17 cellular contexts compared by ENCODE assay signal in genomic region chr3:105528956-105529355, GRCh38.
DNase-seq lines count a peak whose midpoint lies in the region; ATAC-seq, FAIRE-seq and TF ChIP-seq lines count a peak whose summit lies in the region.
"Had no signal": no experiment of that assay in that cellular context is flagged by ENCODE, and none has a peak within 500 bp of the region (broad histone marks: within the 10 kb centered on the region; RNA-seq: fewer than 3 reads in every experiment).

No MANE protein-coding gene starts in this region.

- DNase-seq in IMR-90 (no peak), K562 (ENCODE audit: extremely low read depth in 1 of 4, low spot score in 3 of 4) (no peak), kidney (no peak), NCI-H345 (lab: John Stamatoyannopoulos, UW) (no peak)
- no peak for DNase-seq in activated CD8-positive, alpha-beta T cell treated with anti-CD3 and anti-CD28 coated beads, Interleukin-2, amount 10 ng/mL, durations not matched to agents 7 days and 5 days
- DNase-seq: Calu3; CD8-positive, alpha-beta T cell; DMS 273 treated with DMSO at 0.1 percent for 48 hours; DND-41; EL; GOT3; H9; KBM-7 had no signal

- H3K27me3 Mint-ChIP-seq in nephron (ENCODE audit: low read depth), result no peaks in the 10 kb centered on the region
- no peaks in the 10 kb centered on the region for H3K27me3 Mint-ChIP-seq in activated CD8-positive, alpha-beta T cell treated with anti-CD3 and anti-CD28 coated beads, Interleukin-2, amount 10 ng/mL, durations not matched to agents 7 days and 5 days (ENCODE audit: low read depth)
- H3K27me3 Mint-ChIP-seq: B cell had no signal

- no peak overlapping the region for H2BK20ac ChIP-seq in IMR-90 (ENCODE audit: low read depth, low read length)

- H3K9me3 ChIP-seq in IMR-90 (ENCODE audit: control insufficient read depth, insufficient read depth, low read length) (no peaks in the 10 kb centered on the region), K562 (replicated peaks; ENCODE audit: control insufficient read depth, insufficient read depth, low read depth, low read length) (no peaks in the 10 kb centered on the region), kidney (ENCODE audit: control insufficient read depth in 1 of 2, low read length in 2 of 2) (no peaks in the 10 kb centered on the region)
- H3K9me3 ChIP-seq: BLaER1 treated with 17β-estradiol and CSF1 and Interleukin-3, amounts not matched to agents 10 nM and 100 nM had no signal

- no peak overlapping the region for H4K5ac ChIP-seq in IMR-90 (ENCODE audit: low read depth, low read length)

- no peak overlapping the region for H2BK5ac ChIP-seq in IMR-90 (ENCODE audit: low read depth, low read length, poor library complexity, severe bottlenecking)

- POLR2A ChIA-PET in IMR-90 (lab: Charles Lee; ENCODE audit: unreplicated experiment), result no interaction called here
- POLR2A ChIA-PET in K562 (lab: Yijun Ruan, JAX), result interaction anchor here (0.8 kb wide), 1 partner anchor 13 kb away, joined by 3 read pairs; no protein-coding TSS in a partner anchor
- POLR2A ChIA-PET in activated CD8-positive, alpha-beta T cell treated with anti-CD3 and anti-CD28 coated beads, Interleukin-2, amount 10 ng/mL, durations not matched to agents 7 days and 5 days (lab: Charles Lee), result no interaction called here

- H2AFZ ChIP-seq in IMR-90 (replicated peaks; ENCODE audit: low read length, poor library complexity), result no peak overlapping the region
- H2AFZ ChIP-seq in K562 (ENCODE audit: low read depth, low read length), result no peak overlapping the region

- no CpG with 5 or more reads among the region's 2 CpGs for WGBS in IMR-90 (ENCODE audit: extremely low coverage in 2 of 2, insufficient read length in 1 of 2), 2 experiments
- 0% methylated on average over 2 of the region's 2 CpGs for WGBS in K562 (ENCODE audit: insufficient coverage, low coverage, missing lambda C conversion rate)

- H3K36me3 ChIP-seq in IMR-90 (ENCODE audit: control insufficient read depth, insufficient read depth, low read length) (peaks cover 6% of the 10 kb centered on the region), K562 (ENCODE audit: control insufficient read depth, insufficient read depth, low read length) (no peaks in the 10 kb centered on the region), kidney (ENCODE audit: control insufficient read depth in 1 of 2, insufficient read depth in 2 of 2, low read length in 2 of 2) (no peaks in the 10 kb centered on the region)

- no peak for FAIRE-seq in K562 (lab: Jason Lieb, UNC)
- FAIRE-seq in kidney (lab: Jason Lieb, UNC), result no peak
- FAIRE-seq: GM12878 had no signal

- peaks cover 8% of the 10 kb centered on the region for H3K4me1 ChIP-seq in IMR-90 (ENCODE audit: control insufficient read depth, insufficient read depth, low read length)
- H3K4me1 ChIP-seq in K562 (replicated peaks in 1 of 2; ENCODE audit: control insufficient read depth in 2 of 2, insufficient read depth in 2 of 2, low read length in 2 of 2), result no peaks in the 10 kb centered on the region
- H3K4me1 ChIP-seq in kidney (ENCODE audit: control insufficient read depth in 1 of 2, insufficient read depth in 1 of 2, low read depth in 1 of 2, low read length in 2 of 2), result no peaks in the 10 kb centered on the region
- H3K4me1 ChIP-seq: BLaER1 treated with 17β-estradiol and CSF1 and Interleukin-3, amounts not matched to agents 10 nM and 100 nM had no signal

- no peak for TF ChIP-seq EP300 in K562 (IDR thresholded peaks at IDR 0.05; ENCODE audit: low read length)

- TF ChIP-seq POLR2A in IMR-90 (IDR thresholded peaks at IDR 0.05; ENCODE audit: low read depth, low read length), result no peak
- no peak for TF ChIP-seq POLR2A in K562 (conservative IDR thresholded peaks at IDR 0.05)

- H3K4me2 ChIP-seq in IMR-90 (ENCODE audit: low read depth, low read length), result no peak overlapping the region
- no peak overlapping the region for H3K4me2 ChIP-seq in K562 (ENCODE audit: insufficient read depth, low read length)
- H3K4me2 ChIP-seq: BLaER1 treated with 17β-estradiol and CSF1 and Interleukin-3, amounts not matched to agents 10 nM and 100 nM had no signal

- CTCF ChIA-PET in IMR-90 (lab: Yijun Ruan, JAX), result interaction anchor here (1.2 kb wide), 1 partner anchor 12 kb away, joined by 4 read pairs; no protein-coding TSS in a partner anchor
- CTCF ChIA-PET in K562 (lab: Yijun Ruan, JAX; ENCODE audit: low intra/inter-chr PET ratio), result no interaction called here
- CTCF ChIA-PET in activated CD8-positive, alpha-beta T cell treated with anti-CD3 and anti-CD28 coated beads, Interleukin-2, amount 10 ng/mL, durations not matched to agents 7 days and 5 days (lab: Charles Lee), result no interaction called here

- in situ Hi-C loops in IMR-90 (cut with MboI; ENCODE audit: low sequenced_read_pairs), result loop anchor here (25.0 kb wide), 1 partner anchor 917 kb away; no protein-coding TSS in a partner anchor
- in situ Hi-C loops in K562 (cut with MboI), result no loop called here

- H3K23ac ChIP-seq in IMR-90 (ENCODE audit: low read depth, low read length), result no peak overlapping the region; the same call in 1 of the 2 replicates

- H3K4me3 Mint-ChIP-seq in nephron, result no peak overlapping the region
- H3K4me3 Mint-ChIP-seq in activated CD8-positive, alpha-beta T cell treated with anti-CD3 and anti-CD28 coated beads, Interleukin-2, amount 10 ng/mL, durations not matched to agents 7 days and 5 days, result no peak overlapping the region
- H3K4me3 Mint-ChIP-seq: B cell; CD8-positive, alpha-beta T cell; H9 had no signal

- H3K9me3 Mint-ChIP-seq in nephron, result no peaks in the 10 kb centered on the region
- H3K9me3 Mint-ChIP-seq in activated CD8-positive, alpha-beta T cell treated with anti-CD3 and anti-CD28 coated beads, Interleukin-2, amount 10 ng/mL, durations not matched to agents 7 days and 5 days (ENCODE audit: insufficient read depth), result no peaks in the 10 kb centered on the region
- H3K9me3 Mint-ChIP-seq: CD8-positive, alpha-beta T cell; H9 had no signal

- peaks cover 9% of the 10 kb centered on the region for H3K4me1 Mint-ChIP-seq in nephron
- H3K4me1 Mint-ChIP-seq in activated CD8-positive, alpha-beta T cell treated with anti-CD3 and anti-CD28 coated beads, Interleukin-2, amount 10 ng/mL, durations not matched to agents 7 days and 5 days (ENCODE audit: low read depth), result no peaks in the 10 kb centered on the region
- H3K4me1 Mint-ChIP-seq: B cell had no signal

- no peak for TF ChIP-seq RAD21 in IMR-90 (IDR thresholded peaks at IDR 0.05; ENCODE audit: low read length)
- TF ChIP-seq RAD21 in K562 (CRISPR knock-in tag; conservative IDR thresholded peaks at IDR 0.05 in 1 of 2, IDR thresholded peaks at IDR 0.05 in 1 of 2), result no peak

- H3K56ac ChIP-seq in IMR-90 (ENCODE audit: extremely low read depth, insufficient read depth, low read length), result no peak overlapping the region

- H3K9me1 ChIP-seq in IMR-90 (ENCODE audit: insufficient read depth, low read length) (peaks cover 11% of the 10 kb centered on the region), K562 (ENCODE audit: control insufficient read depth, insufficient read depth, low read length) (no peaks in the 10 kb centered on the region)

- TF ChIP-seq CTCF in IMR-90 (conservative IDR thresholded peaks at IDR 0.05; ENCODE audit: low read depth, low read length) (no peak), K562 (IDR thresholded peaks at IDR 0.05 in 2 of 3, conservative IDR thresholded peaks at IDR 0.05 in 1 of 3; ENCODE audit: insufficient read depth in 2 of 3, low read depth in 1 of 3, low read length in 3 of 3) (no peak), nephron (IDR thresholded peaks at IDR 0.05; ENCODE audit: unreplicated experiment in 3 of 3) (no peak), kidney (IDR thresholded peaks at IDR 0.05; ENCODE audit: borderline replicate concordance, extremely low read depth, insufficient read depth) (no peak)

- H2BK15ac ChIP-seq in IMR-90 (ENCODE audit: low read depth, low read length), result no peak overlapping the region

- H3K4ac ChIP-seq in IMR-90 (ENCODE audit: low read depth, low read length), result peak overlapping the region; percentile 15; the same call in 1 of the 2 replicates

- H3K14ac ChIP-seq in IMR-90 (replicated peaks; ENCODE audit: low read depth, low read length), result no peak overlapping the region

- no peak overlapping the region for H2BK120ac ChIP-seq in IMR-90 (ENCODE audit: low read depth, low read length)

- peaks cover 17% of the 10 kb centered on the region for H3K36me3 Mint-ChIP-seq in nephron (ENCODE audit: low read depth)
- H3K36me3 Mint-ChIP-seq in activated CD8-positive, alpha-beta T cell treated with anti-CD3 and anti-CD28 coated beads, Interleukin-2, amount 10 ng/mL, durations not matched to agents 7 days and 5 days (ENCODE audit: low read depth), result no peaks in the 10 kb centered on the region
- H3K36me3 Mint-ChIP-seq: CD8-positive, alpha-beta T cell had no signal

- intact Hi-C loops in IMR-90 (cut with micrococcal nuclease), result no loop called here
- intact Hi-C loops in K562 (cut with micrococcal nuclease), result no loop called here
- intact Hi-C loops in kidney (cut with DNase I), result no loop called here

- no peak overlapping the region for H2AK9ac ChIP-seq in IMR-90 (replicated peaks; ENCODE audit: low read depth, low read length, poor library complexity)

- H3K27me3 ChIP-seq in IMR-90 (ENCODE audit: control insufficient read depth, insufficient read depth, low read length) (no peaks in the 10 kb centered on the region), K562 (ENCODE audit: control insufficient read depth in 2 of 2, insufficient read depth in 2 of 2, low read length in 2 of 2) (no peaks in the 10 kb centered on the region)
- H3K27me3 ChIP-seq: BLaER1 treated with 17β-estradiol and CSF1 and Interleukin-3, amounts not matched to agents 10 nM and 100 nM had no signal

- H3K27ac ChIP-seq in IMR-90 (ENCODE audit: insufficient read depth, low read length), result no peak overlapping the region
- no peak overlapping the region for H3K27ac ChIP-seq in K562 (ENCODE audit: extremely low read depth, low read depth, low read length)
- H3K27ac ChIP-seq in kidney (ENCODE audit: low read depth in 2 of 2, low read length in 2 of 2), result no peak overlapping the region
- H3K27ac ChIP-seq: BLaER1 treated with 17β-estradiol and CSF1 and Interleukin-3, amounts not matched to agents 10 nM and 100 nM had no signal

- H3K4me3 ChIP-seq in IMR-90 (ENCODE audit: insufficient read depth, low read depth, low read length) (no peak overlapping the region), K562 (no peak overlapping the region), kidney (ENCODE audit: low read length in 2 of 2) (no peak overlapping the region)
- H3K4me3 ChIP-seq: BLaER1 treated with 17β-estradiol and CSF1 and Interleukin-3, amounts not matched to agents 10 nM and 100 nM; GM12878 had no signal

- no peak overlapping the region for H3K18ac ChIP-seq in IMR-90 (ENCODE audit: low read depth, low read length)

- no peak overlapping the region for H4K8ac ChIP-seq in IMR-90 (ENCODE audit: low read depth in 2 of 2, low read length in 2 of 2)

- H3K79me1 ChIP-seq in IMR-90 (ENCODE audit: low read depth in 1 of 2, low read length in 2 of 2), result peaks cover 12 to 49% of the 10 kb centered on the region in 2 experiments

- H3K27ac Mint-ChIP-seq in nephron, result peak overlapping the region in 2 of 3 experiments; percentile 24 to 32
- H3K27ac Mint-ChIP-seq in activated CD8-positive, alpha-beta T cell treated with anti-CD3 and anti-CD28 coated beads, Interleukin-2, amount 10 ng/mL, durations not matched to agents 7 days and 5 days, result no peak overlapping the region
- H3K27ac Mint-ChIP-seq: B cell; CD8-positive, alpha-beta T cell; H9 had no signal

- H3K9ac ChIP-seq in IMR-90 (ENCODE audit: low read depth, low read length), result no peak overlapping the region
- no peak overlapping the region for H3K9ac ChIP-seq in K562 (ENCODE audit: insufficient read depth in 1 of 2, low read depth in 2 of 2, low read length in 2 of 2)
- no peak overlapping the region for H3K9ac ChIP-seq in kidney (ENCODE audit: low read length in 2 of 2)
- H3K9ac ChIP-seq: BLaER1 treated with 17β-estradiol and CSF1 and Interleukin-3, amounts not matched to agents 10 nM and 100 nM had no signal

- H3K79me2 ChIP-seq in K562 (ENCODE audit: control insufficient read depth, insufficient read depth, low read length), result no peaks in the 10 kb centered on the region

- no peak overlapping the region for H4K91ac ChIP-seq in IMR-90 (ENCODE audit: insufficient read depth, low read depth, low read length)

- no peak overlapping the region for H2AK5ac ChIP-seq in IMR-90 (ENCODE audit: low read depth, low read length)

- H4K20me1 ChIP-seq in IMR-90 (ENCODE audit: insufficient read depth, low read length) (no peaks in the 10 kb centered on the region), K562 (replicated peaks; ENCODE audit: control insufficient read depth, insufficient read depth, low read length) (no peaks in the 10 kb centered on the region)
- H4K20me1 ChIP-seq: BLaER1 treated with 17β-estradiol and CSF1 and Interleukin-3, amounts not matched to agents 10 nM and 100 nM had no signal

- no peak for ATAC-seq in IMR-90 (ENCODE audit: low read depth)
- no peak for ATAC-seq in K562
- no peak for ATAC-seq in activated CD8-positive, alpha-beta T cell treated with anti-CD3 and anti-CD28 coated beads, Interleukin-2, amount 10 ng/mL, durations not matched to agents 7 days and 5 days
- ATAC-seq: CD8-positive, alpha-beta T cell had no signal

- BruUV-seq in IMR-90 (replicated peaks; lab: Mats Ljungman, UMichigan) (no TSS peak), K562 (replicated peaks; lab: Mats Ljungman, UMichigan) (no TSS peak)

- dilution Hi-C loops in IMR-90 (cut with HindIII; ENCODE audit: low sequenced_read_pairs, unreplicated experiment), result no loop called here
